ENCODE assay signal across 9 cellular contexts in genomic region chr14:95875831-95876768, GRCh38. TPM values are rescaled to one million over a fixed set of nuclear protein-coding genes. Genes with fewer than 3 reads are reported as not detected.
DNase-seq lines count a peak whose midpoint lies in the region; ATAC-seq, FAIRE-seq and TF ChIP-seq lines count a peak whose summit lies in the region.
"Had no signal": no experiment of that assay in that cellular context is flagged by ENCODE, and none has a peak within 500 bp of the region (broad histone marks: within the 10 kb centered on the region; RNA-seq: fewer than 3 reads in every experiment).

No MANE protein-coding gene starts in this region.

- no TSS peak for BruUV-seq in A673 (replicated peaks; lab: Mats Ljungman, UMichigan)

- no peak overlapping the region for H3K9ac ChIP-seq in SK-N-MC (ENCODE audit: insufficient read length)

- H3K9me3 ChIP-seq in A673 (ENCODE audit: low read depth, low read length, poor library complexity, severe bottlenecking) (no peaks in the 10 kb centered on the region), SK-N-MC (ENCODE audit: low read depth, low read length) (no peaks in the 10 kb centered on the region)

- intact Hi-C loops in A673 (cut with micrococcal nuclease; ENCODE audit: unreplicated experiment): no loop called here

- H3K27me3 ChIP-seq in A673 (replicated peaks; ENCODE audit: insufficient read depth, low read depth, low read length, poor library complexity): peaks cover 97% of the 10 kb centered on the region

- peak overlapping the region; percentile 38 for H3K4me3 ChIP-seq in A673 (ENCODE audit: low read depth, low read length, poor library complexity, severe bottlenecking)
- peak overlapping the region; percentile 66 for H3K4me3 ChIP-seq in SK-N-MC
- H3K4me3 ChIP-seq: K562 had no signal

- TF ChIP-seq CTCF in A673 (conservative IDR thresholded peaks at IDR 0.05; ENCODE audit: low read depth, low read length): no peak

- POLR2A ChIA-PET in A673 (lab: Charles Lee; ENCODE audit: low non-redundant PET): no interaction called here

- CTCF ChIA-PET in A673 (lab: Charles Lee): no interaction called here

- H3K36me3 ChIP-seq in A673 (ENCODE audit: insufficient read depth, low read length, poor library complexity, severe bottlenecking) (no peaks in the 10 kb centered on the region), SK-N-MC (ENCODE audit: insufficient read depth, low read length) (no peaks in the 10 kb centered on the region)

- H3K27ac ChIP-seq in A673 (ENCODE audit: low read depth, low read length, poor library complexity, severe bottlenecking) (no peak overlapping the region), SK-N-MC (no peak overlapping the region)

- TF ChIP-seq POLR2A in GM12891 (IDR thresholded peaks at IDR 0.05; ENCODE audit: low read depth, low read length): no peak

- no peak for ATAC-seq in HG03025 (IDR thresholded peaks at IDR 0.05; ENCODE audit: low FRiP score, unreplicated experiment)
- ATAC-seq: K562 had no signal

- FAIRE-seq in GM12891 (lab: Jason Lieb, UNC): no peak
- FAIRE-seq: K562 had no signal

- no peaks in the 10 kb centered on the region for H3K4me1 ChIP-seq in A673 (ENCODE audit: insufficient read depth, low read length, poor library complexity, severe bottlenecking)

- DNase-seq in A673 (ENCODE audit: low spot score): peak; percentile 14
- DNase-seq in GM12891 (ENCODE audit: insufficient read length, low spot score): peak; percentile 20
- DNase-seq in SK-N-MC (ENCODE audit: low read depth, low spot score): no peak
- DNase-seq in iPS-NIHi11 (ENCODE audit: low spot score): peak; percentile 91
- no peak for DNase-seq in NCI-H2196 (lab: John Stamatoyannopoulos, UW; ENCODE audit: unreplicated experiment)
- no peak for DNase-seq in dermis blood vessel endothelial cell
- DNase-seq in NCI-H226: no peak

TF ChIP-seq in GM12891, 5 proteins besides CTCF, POLR2A, EP300 and RAD21:
- TF ChIP-seq TAF1 (IDR thresholded peaks at IDR 0.05; ENCODE audit: low read depth, low read length): no peak
- TF ChIP-seq PAX5 (IDR thresholded peaks at IDR 0.05; ENCODE audit: insufficient read depth, low read length, severe bottlenecking): no peak
- TF ChIP-seq POU2F2 (IDR thresholded peaks at IDR 0.05; ENCODE audit: low read depth, low read length): no peak
- TF ChIP-seq POLR2AphosphoS5 (IDR thresholded peaks at IDR 0.05; ENCODE audit: low read depth, low read length): no peak
- TF ChIP-seq SPI1 (IDR thresholded peaks at IDR 0.05; ENCODE audit: low read depth, low read length): no peak

RNA-seq across cellular contexts. Expression of gene TUNAR, which starts 0.5 kb away (rescaled TPM):
- total RNA-seq in A673 (2021): not detected in 2 replicates
- polyA plus RNA-seq in GM12891 (2012; ENCODE audit: low read depth, missing spikeins): not detected
- total RNA-seq in dermis blood vessel endothelial cell: not detected in 2 replicates
- total RNA-seq: K562 had no signal
- polyA plus RNA-seq: K562 had no signal

Comparison
In these comparisons a context has a peak if more than half of its experiments do, and no peak if none do; other contexts are left out.
1. DNase-seq: peak in A673 (single experiment), GM12891 (single experiment) and iPS-NIHi11 (single experiment); none in SK-N-MC (single experiment), NCI-H2196 (single experiment), dermis blood vessel endothelial cell (single experiment) and NCI-H226 (single experiment).